1 cellular context compared by ENCODE assay signal in genomic region chr17:82267575-82268379, GRCh38.
TF ChIP-seq lines count a peak whose summit lies in the region.

No MANE protein-coding gene starts in this region.

TF ChIP-seq in H1, 55 proteins besides CTCF, POLR2A, EP300 and RAD21:
- TF ChIP-seq ATF2 (IDR thresholded peaks at IDR 0.05; ENCODE audit: low read length) = no peak
- no peak for TF ChIP-seq KDM4A (IDR thresholded peaks at IDR 0.05; ENCODE audit: low read depth, low read length, severe bottlenecking)
- no peak for TF ChIP-seq MAFK (IDR thresholded peaks at IDR 0.05; ENCODE audit: low read depth, low read length)
- TF ChIP-seq TEAD4 (IDR thresholded peaks at IDR 0.05; ENCODE audit: low read depth, low read length) = no peak
- no peak for TF ChIP-seq SAP30 (IDR thresholded peaks at IDR 0.05; ENCODE audit: insufficient read depth, insufficient replicate concordance, low read length)
- TF ChIP-seq TAF1 (IDR thresholded peaks at IDR 0.05; ENCODE audit: low read depth, low read length) = no peak
- TF ChIP-seq CBX5 (IDR thresholded peaks at IDR 0.05; ENCODE audit: low read depth, low read length) = no peak
- TF ChIP-seq CREB1 (IDR thresholded peaks at IDR 0.05) = no peak
- no peak for TF ChIP-seq RNF2 (IDR thresholded peaks at IDR 0.05; ENCODE audit: borderline replicate concordance, low read depth, low read length, missing control alignments, poor library complexity, severe bottlenecking)
- TF ChIP-seq KDM5A (IDR thresholded peaks at IDR 0.05; ENCODE audit: low read length) = no peak
- TF ChIP-seq SRF (IDR thresholded peaks at IDR 0.05; ENCODE audit: low read depth, low read length) = no peak
